ENCODE assay signal across 9 cellular contexts in the genomic region with DNA sequence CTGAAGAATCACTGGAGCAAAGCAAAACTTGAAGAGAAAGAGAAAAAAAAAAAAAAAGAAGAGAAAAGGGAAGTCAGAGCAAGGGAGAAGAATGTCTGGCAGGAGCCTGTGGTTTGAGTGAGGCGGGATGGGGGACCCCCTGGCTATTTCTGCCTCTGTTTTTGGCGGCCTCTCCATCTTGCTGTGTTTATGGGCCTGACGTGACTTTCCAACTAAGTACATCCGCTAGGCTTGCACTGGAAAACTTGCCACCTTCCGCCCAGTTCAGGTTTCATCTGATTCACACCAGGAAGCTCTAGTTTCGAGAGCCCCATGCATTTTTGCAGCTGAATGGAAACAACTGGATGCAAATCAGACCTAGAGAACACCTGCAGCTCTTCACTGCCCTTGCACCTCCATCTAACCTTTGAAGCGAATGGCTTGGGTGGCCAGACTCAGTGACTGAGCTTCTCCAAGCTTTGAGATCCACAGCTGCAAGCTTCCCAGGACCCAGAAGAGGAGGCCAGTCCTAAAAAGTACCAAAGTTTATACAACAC. TPM values are rescaled to one million over a fixed set of nuclear protein-coding genes. Genes with fewer than 3 reads are reported as not detected.
DNase-seq lines count a peak whose midpoint lies in the region; ATAC-seq and TF ChIP-seq lines count a peak whose summit lies in the region.
"Had no signal": no experiment of that assay in that cellular context is flagged by ENCODE, and none has a peak within 500 bp of the region (broad histone marks: within the 10 kb centered on the region; RNA-seq: fewer than 3 reads in every experiment).

No MANE protein-coding gene starts in this region.

- no peaks in the 10 kb centered on the region for H3K36me3 ChIP-seq in GM23338 (ENCODE audit: insufficient read depth)
- H3K36me3 ChIP-seq in iPS-20b (ENCODE audit: insufficient read depth, low read depth, low read length): no peaks in the 10 kb centered on the region
- H3K36me3 ChIP-seq in upper lobe of right lung: no peaks in the 10 kb centered on the region

- in situ Hi-C loops in KBM-7 (cut with MboI; ENCODE audit: low pct_unique_long_range_greater_than_20kb, low sequenced_read_pairs): no loop called here

- peak overlapping the region; percentile 61 for H3K4me2 ChIP-seq in GM23338

- peak overlapping the region; percentile 52 for H3K27ac ChIP-seq in GM23338 (ENCODE audit: low read depth)
- peak overlapping the region; percentile 1 for H3K27ac ChIP-seq in iPS-20b (ENCODE audit: low read length)
- H3K27ac ChIP-seq in upper lobe of right lung: no peak overlapping the region

- no peaks in the 10 kb centered on the region for H3K36me3 Mint-ChIP-seq in GM23338 (ENCODE audit: low read depth)

- H4K20me1 ChIP-seq in GM23338 (replicated peaks; ENCODE audit: insufficient read depth): no peaks in the 10 kb centered on the region

- no peaks in the 10 kb centered on the region for H3F3A ChIP-seq in GM23338 (replicated peaks; ENCODE audit: low read depth)

- H3K9me2 ChIP-seq in GM23338 (ENCODE audit: insufficient read depth): peaks cover 34% of the 10 kb centered on the region

- no peaks in the 10 kb centered on the region for H3K79me2 ChIP-seq in GM23338 (replicated peaks; ENCODE audit: insufficient read depth)

- peaks cover 3% of the 10 kb centered on the region; the same call in 2 of the 3 replicates for H3K9me3 Mint-ChIP-seq in GM23338

- TF ChIP-seq CTCF in GM23338 (conservative IDR thresholded peaks at IDR 0.05; ENCODE audit: low read depth in 2 of 2) (no peak), upper lobe of right lung (IDR thresholded peaks at IDR 0.05) (no peak)

- ATAC-seq in GM18498 (IDR thresholded peaks at IDR 0.05; ENCODE audit: unreplicated experiment) (peak; percentile 80), GM23338 (peak; percentile 84), upper lobe of right lung (no peak)

- H3K27me3 Mint-ChIP-seq in GM23338 (ENCODE audit: insufficient read depth, low read depth, poor library complexity): peaks cover 5% of the 10 kb centered on the region

- H3K27me3 ChIP-seq in GM23338 (ENCODE audit: insufficient read depth) (0 out of 2 replicates have a peak, but pooled peaks cover 4% of the 10 kb centered on the region), iPS-20b (ENCODE audit: insufficient read depth, low read length) (no peaks in the 10 kb centered on the region), upper lobe of right lung (no peaks in the 10 kb centered on the region)

- H3K9me3 ChIP-seq in iPS-20b (ENCODE audit: insufficient read depth, low read depth, low read length) (no peaks in the 10 kb centered on the region), upper lobe of right lung (no peaks in the 10 kb centered on the region)

- peak overlapping the region; percentile 11; the same call in 1 of the 3 replicates for H3K4me3 Mint-ChIP-seq in GM23338

- peak overlapping the region; percentile 90 for H2AFZ ChIP-seq in GM23338

- DNase-seq in GM23338 (ENCODE audit: low spot score) (peak; percentile 68), KBM-7 (peak; percentile 64), NCI-H774 (lab: John Stamatoyannopoulos, UW) (no peak), upper lobe of right lung (no peak), A172 (ENCODE audit: low spot score) (no peak), NCI-H1694 treated with DMSO at 0.1 percent for 48 hours (lab: John Stamatoyannopoulos, UW) (no peak)
- DNase-seq: stimulated activated CD4-positive, alpha-beta T cell treated with anti-CD3 and anti-CD28 coated beads, Interleukin-4, amount 100 ng/mL, for 24 hours had no signal

- peak overlapping the region; percentile 32; the same call in 1 of the 2 replicates for H3K27ac Mint-ChIP-seq in GM23338

- intact Hi-C loops in upper lobe of right lung (cut with DNase I): no loop called here

- H3K4me1 ChIP-seq in GM23338 (ENCODE audit: insufficient read depth) (peaks cover 21% of the 10 kb centered on the region), iPS-20b (ENCODE audit: insufficient read depth, low read length) (peaks cover 29% of the 10 kb centered on the region), upper lobe of right lung (no peaks in the 10 kb centered on the region)

- H3K9ac ChIP-seq in iPS-20b (ENCODE audit: low read depth, low read length): peak overlapping the region; percentile 23; the same call in 1 of the 2 replicates

- H3K4me1 Mint-ChIP-seq in GM23338: peaks cover 33% of the 10 kb centered on the region

- H3K4me3 ChIP-seq in GM23338 (peak overlapping the region; percentile 23; the same call in 1 of the 2 replicates), iPS-20b (ENCODE audit: low read length) (peak overlapping the region; percentile 17; the same call in 1 of the 2 replicates), upper lobe of right lung (no peak overlapping the region)

TF ChIP-seq in GM23338, 12 proteins besides CTCF, POLR2A, EP300 and RAD21:
- no peak for TF ChIP-seq ZNF114 (CRISPR knock-in tag; IDR thresholded peaks at IDR 0.05)
- TF ChIP-seq, protein P1, sequence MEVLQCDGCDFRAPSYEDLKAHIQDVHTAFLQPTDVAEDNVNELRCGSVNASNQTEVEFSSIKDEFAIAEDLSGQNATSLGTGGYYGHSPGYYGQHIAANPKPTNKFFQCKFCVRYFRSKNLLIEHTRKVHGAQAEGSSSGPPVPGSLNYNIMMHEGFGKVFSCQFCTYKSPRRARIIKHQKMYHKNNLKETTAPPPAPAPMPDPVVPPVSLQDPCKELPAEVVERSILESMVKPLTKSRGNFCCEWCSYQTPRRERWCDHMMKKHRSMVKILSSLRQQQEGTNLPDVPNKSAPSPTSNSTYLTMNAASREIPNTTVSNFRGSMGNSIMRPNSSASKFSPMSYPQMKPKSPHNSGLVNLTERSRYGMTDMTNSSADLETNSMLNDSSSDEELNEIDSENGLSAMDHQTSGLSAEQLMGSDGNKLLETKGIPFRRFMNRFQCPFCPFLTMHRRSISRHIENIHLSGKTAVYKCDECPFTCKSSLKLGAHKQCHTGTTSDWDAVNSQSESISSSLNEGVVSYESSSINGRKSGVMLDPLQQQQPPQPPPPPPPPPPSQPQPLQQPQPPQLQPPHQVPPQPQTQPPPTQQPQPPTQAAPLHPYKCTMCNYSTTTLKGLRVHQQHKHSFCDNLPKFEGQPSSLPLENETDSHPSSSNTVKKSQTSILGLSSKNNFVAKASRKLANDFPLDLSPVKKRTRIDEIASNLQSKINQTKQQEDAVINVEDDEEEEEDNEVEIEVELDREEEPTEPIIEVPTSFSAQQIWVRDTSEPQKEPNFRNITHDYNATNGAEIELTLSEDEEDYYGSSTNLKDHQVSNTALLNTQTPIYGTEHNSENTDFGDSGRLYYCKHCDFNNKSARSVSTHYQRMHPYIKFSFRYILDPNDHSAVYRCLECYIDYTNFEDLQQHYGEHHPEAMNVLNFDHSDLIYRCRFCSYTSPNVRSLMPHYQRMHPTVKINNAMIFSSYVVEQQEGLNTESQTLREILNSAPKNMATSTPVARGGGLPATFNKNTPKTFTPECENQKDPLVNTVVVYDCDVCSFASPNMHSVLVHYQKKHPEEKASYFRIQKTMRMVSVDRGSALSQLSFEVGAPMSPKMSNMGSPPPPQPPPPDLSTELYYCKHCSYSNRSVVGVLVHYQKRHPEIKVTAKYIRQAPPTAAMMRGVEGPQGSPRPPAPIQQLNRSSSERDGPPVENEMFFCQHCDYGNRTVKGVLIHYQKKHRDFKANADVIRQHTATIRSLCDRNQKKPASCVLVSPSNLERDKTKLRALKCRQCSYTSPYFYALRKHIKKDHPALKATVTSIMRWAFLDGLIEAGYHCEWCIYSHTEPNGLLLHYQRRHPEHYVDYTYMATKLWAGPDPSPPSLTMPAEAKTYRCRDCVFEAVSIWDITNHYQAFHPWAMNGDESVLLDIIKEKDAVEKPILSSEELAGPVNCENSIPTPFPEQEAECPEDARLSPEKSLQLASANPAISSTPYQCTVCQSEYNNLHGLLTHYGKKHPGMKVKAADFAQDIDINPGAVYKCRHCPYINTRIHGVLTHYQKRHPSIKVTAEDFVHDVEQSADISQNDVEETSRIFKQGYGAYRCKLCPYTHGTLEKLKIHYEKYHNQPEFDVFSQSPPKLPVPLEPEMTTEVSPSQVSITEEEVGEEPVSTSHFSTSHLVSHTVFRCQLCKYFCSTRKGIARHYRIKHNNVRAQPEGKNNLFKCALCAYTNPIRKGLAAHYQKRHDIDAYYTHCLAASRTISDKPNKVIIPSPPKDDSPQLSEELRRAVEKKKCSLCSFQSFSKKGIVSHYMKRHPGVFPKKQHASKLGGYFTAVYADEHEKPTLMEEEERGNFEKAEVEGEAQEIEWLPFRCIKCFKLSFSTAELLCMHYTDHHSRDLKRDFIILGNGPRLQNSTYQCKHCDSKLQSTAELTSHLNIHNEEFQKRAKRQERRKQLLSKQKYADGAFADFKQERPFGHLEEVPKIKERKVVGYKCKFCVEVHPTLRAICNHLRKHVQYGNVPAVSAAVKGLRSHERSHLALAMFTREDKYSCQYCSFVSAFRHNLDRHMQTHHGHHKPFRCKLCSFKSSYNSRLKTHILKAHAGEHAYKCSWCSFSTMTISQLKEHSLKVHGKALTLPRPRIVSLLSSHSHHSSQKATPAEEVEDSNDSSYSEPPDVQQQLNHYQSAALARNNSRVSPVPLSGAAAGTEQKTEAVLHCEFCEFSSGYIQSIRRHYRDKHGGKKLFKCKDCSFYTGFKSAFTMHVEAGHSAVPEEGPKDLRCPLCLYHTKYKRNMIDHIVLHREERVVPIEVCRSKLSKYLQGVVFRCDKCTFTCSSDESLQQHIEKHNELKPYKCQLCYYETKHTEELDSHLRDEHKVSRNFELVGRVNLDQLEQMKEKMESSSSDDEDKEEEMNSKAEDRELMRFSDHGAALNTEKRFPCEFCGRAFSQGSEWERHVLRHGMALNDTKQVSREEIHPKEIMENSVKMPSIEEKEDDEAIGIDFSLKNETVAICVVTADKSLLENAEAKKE (CRISPR knock-in tag; IDR thresholded peaks at IDR 0.05): peak; percentile 89

RNA-seq across cellular contexts. Expression of a gene that starts 28.0 kb away (rescaled TPM):
- 0.21 TPM in 1 of 2 replicates, not detected in the other for total RNA-seq in GM23338 (2014; rRNA removed; shearing (Covaris generic))
- not detected in 2 replicates for polyA plus RNA-seq in GM23338 (2016; fragmentation: Nextera tagmentation; extraction: Ambion mirVana)
- 0.64 TPM for total RNA-seq in upper lobe of right lung
- not detected in 2 replicates for total RNA-seq in A172 (2014; rRNA removed; shearing (Covaris generic))

Comparison
In these comparisons a context has a peak if more than half of its experiments do, and no peak if none do; other contexts are left out.
1. DNase-seq: peak in GM23338 (single experiment) and KBM-7 (single experiment); none in NCI-H774 (single experiment), upper lobe of right lung (single experiment), A172 (single experiment) and NCI-H1694 treated with DMSO at 0.1 percent for 48 hours (single experiment).